24 cellular contexts compared by ENCODE assay signal in the genomic region with DNA sequence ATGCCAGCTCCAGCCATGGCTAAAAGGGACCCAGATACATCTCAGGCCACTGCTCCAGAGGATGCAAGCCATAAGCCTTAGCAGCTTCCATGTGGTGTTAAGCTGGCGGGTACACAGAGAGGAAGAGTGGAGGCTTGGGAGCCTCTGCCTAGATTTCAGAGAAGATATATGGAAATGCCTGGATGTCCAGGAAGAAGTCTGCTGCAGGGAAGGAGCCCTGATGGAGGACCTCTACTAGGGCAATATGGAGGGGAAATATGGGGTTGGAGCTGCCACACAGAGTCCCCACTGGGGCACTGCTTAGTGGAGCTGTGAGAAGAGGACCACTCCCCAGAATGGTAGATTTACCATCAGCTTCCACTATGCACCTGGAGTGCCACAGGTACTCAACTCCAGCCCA. TPM values are rescaled to one million over a fixed set of nuclear protein-coding genes. Genes with fewer than 3 reads are reported as not detected.
"Had no signal": no experiment of that assay in that cellular context is flagged by ENCODE, and none has a peak within 500 bp of the region (broad histone marks: within the 10 kb centered on the region; RNA-seq: fewer than 3 reads in every experiment).

No MANE protein-coding gene starts in this region.

- H3K27ac ChIP-seq: coronary artery, dorsolateral prefrontal cortex, epithelial cell of prostate, esophagus squamous epithelium, gastrocnemius medialis, heart right ventricle, left lung, lower lobe of right lung had no signal

- DNase-seq: dermis blood vessel endothelial cell; dorsolateral prefrontal cortex; effector CD4-positive, alpha-beta T cell; effector memory CD4-positive, alpha-beta T cell; erythroblast; esophagus squamous epithelium; foreskin fibroblast; foreskin melanocyte; gastrocnemius medialis; glutamatergic neuron; head of caudate nucleus; heart right ventricle; hippocampal formation; left cardiac atrium; left lung; left ventricle myocardium superior; lower lobe of right lung; mesenchymal stem cell; midbrain had no signal

- H3K27me3 ChIP-seq: dorsolateral prefrontal cortex, esophagus squamous epithelium, gastrocnemius medialis, heart right ventricle, left lung had no signal

- H3K9me3 ChIP-seq: gastrocnemius medialis, lower lobe of right lung had no signal

- H3K36me3 ChIP-seq: esophagus squamous epithelium, gastrocnemius medialis, heart right ventricle, left lung, lower lobe of right lung had no signal

- H3K4me3 ChIP-seq: coronary artery, dorsolateral prefrontal cortex, esophagus squamous epithelium, gastrocnemius medialis, heart right ventricle, left lung, lower lobe of right lung had no signal

RNA-seq across cellular contexts. Expression of a gene that starts 56.2 kb away (rescaled TPM):
- total RNA-seq: dermis blood vessel endothelial cell, glomerular endothelial cell, mononuclear cell had no signal
- polyA plus RNA-seq: keratinocyte had no signal
